ENCODE assay signal across 3 cellular contexts in genomic region chr9:136198605-136199083, GRCh38.
A peak's percentile ranks its signal among the peaks of the same experiment; 100 is the strongest.
TF ChIP-seq lines count a peak whose summit lies in the region.

No MANE protein-coding gene starts in this region.

TF ChIP-seq in IMR-90, 13 proteins besides CTCF, POLR2A, EP300 and RAD21:
- TF ChIP-seq, protein P1, sequence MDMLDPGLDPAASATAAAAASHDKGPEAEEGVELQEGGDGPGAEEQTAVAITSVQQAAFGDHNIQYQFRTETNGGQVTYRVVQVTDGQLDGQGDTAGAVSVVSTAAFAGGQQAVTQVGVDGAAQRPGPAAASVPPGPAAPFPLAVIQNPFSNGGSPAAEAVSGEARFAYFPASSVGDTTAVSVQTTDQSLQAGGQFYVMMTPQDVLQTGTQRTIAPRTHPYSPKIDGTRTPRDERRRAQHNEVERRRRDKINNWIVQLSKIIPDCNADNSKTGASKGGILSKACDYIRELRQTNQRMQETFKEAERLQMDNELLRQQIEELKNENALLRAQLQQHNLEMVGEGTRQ (IDR thresholded peaks at IDR 0.05; ENCODE audit: low read depth, low read length) = no peak
- TF ChIP-seq RCOR1 (IDR thresholded peaks at IDR 0.05; ENCODE audit: insufficient replicate concordance, low read length) = no peak
- no peak for TF ChIP-seq MAFK (IDR thresholded peaks at IDR 0.05; ENCODE audit: low read depth, low read length)
- no peak for TF ChIP-seq SMC3 (IDR thresholded peaks at IDR 0.05; ENCODE audit: low read depth, low read length)
- TF ChIP-seq RFX5 (IDR thresholded peaks at IDR 0.05; ENCODE audit: low read depth, low read length) = no peak
- TF ChIP-seq FOS (IDR thresholded peaks at IDR 0.05; ENCODE audit: low read depth, low read length) = no peak
- TF ChIP-seq BHLHE40 (IDR thresholded peaks at IDR 0.05; ENCODE audit: low read depth, low read length) = no peak
- no peak for TF ChIP-seq ELK1 (IDR thresholded peaks at IDR 0.05; ENCODE audit: borderline replicate concordance, low read depth, low read length)
- no peak for TF ChIP-seq MXI1 (IDR thresholded peaks at IDR 0.05; ENCODE audit: borderline replicate concordance, low read depth, low read length)
- no peak for TF ChIP-seq NFE2L2 (IDR thresholded peaks at IDR 0.05; ENCODE audit: low read depth, low read length)
- TF ChIP-seq CEBPB (IDR thresholded peaks at IDR 0.05; ENCODE audit: low read depth, low read length) = no peak
- TF ChIP-seq MAZ (IDR thresholded peaks at IDR 0.05; ENCODE audit: borderline replicate concordance, low read depth, low read length) = no peak
- no peak for TF ChIP-seq CHD1 (IDR thresholded peaks at IDR 0.05; ENCODE audit: low read depth, low read length)

TF ChIP-seq in H1, 55 proteins besides CTCF, POLR2A, EP300 and RAD21:
- TF ChIP-seq BCL11A (IDR thresholded peaks at IDR 0.05; ENCODE audit: low read depth in 2 of 2, low read length in 2 of 2) (no peak), SP2 (IDR thresholded peaks at IDR 0.05; ENCODE audit: low read length) (no peak), POLR2AphosphoS5 (IDR thresholded peaks at IDR 0.05; ENCODE audit: low read depth, low read length) (no peak), SAP30 (IDR thresholded peaks at IDR 0.05; ENCODE audit: insufficient read depth, insufficient replicate concordance, low read length) (no peak), NRF1 (IDR thresholded peaks at IDR 0.05; ENCODE audit: low read depth, low read length) (peak; percentile 8; the same call in 1 of the 2 replicates), KDM4A (IDR thresholded peaks at IDR 0.05; ENCODE audit: low read depth, low read length, severe bottlenecking) (peak; percentile 19), E2F6 (IDR thresholded peaks at IDR 0.05) (peak; percentile 83), HDAC2 (IDR thresholded peaks at IDR 0.05; ENCODE audit: borderline replicate concordance in 1 of 2, low read depth in 2 of 2, low read length in 2 of 2) (no peak), EZH2 (IDR thresholded peaks at IDR 0.05; ENCODE audit: low read depth, low read length, severe bottlenecking) (peak; percentile 44), MAX (IDR thresholded peaks at IDR 0.05) (peak; percentile 93)

TF ChIP-seq in neural cell, 6 proteins besides CTCF, POLR2A, EP300 and RAD21:
- TF ChIP-seq EZH2 (IDR thresholded peaks at IDR 0.05; ENCODE audit: borderline replicate concordance, insufficient read depth, low read length, poor library complexity, severe bottlenecking) = peak; percentile 98
- TF ChIP-seq MXI1 (conservative IDR thresholded peaks at IDR 0.05; ENCODE audit: poor library complexity, severe bottlenecking) = peak; percentile 32
- TF ChIP-seq TAF1 (IDR thresholded peaks at IDR 0.05; ENCODE audit: low read depth) = no peak
